Comparison of ENCODE assay signal across 26 cellular contexts in the genomic region with DNA sequence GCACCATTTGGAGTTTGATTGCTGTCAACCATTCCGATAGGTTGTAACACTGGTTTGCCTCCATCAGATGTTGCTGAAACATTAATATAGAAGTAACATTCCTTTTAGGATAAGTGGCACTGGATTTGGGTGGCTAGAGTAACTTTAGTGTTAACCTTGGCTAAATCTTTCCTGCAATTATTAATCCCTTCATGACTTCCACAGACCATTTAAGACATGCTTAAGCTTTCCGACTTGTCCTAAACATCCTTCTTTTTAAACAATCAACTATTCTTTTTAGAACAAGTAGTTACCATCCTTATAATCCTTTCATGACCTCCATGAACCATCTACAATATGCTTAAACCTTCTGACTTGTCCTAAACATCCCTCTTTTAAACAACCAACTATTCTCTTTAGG.
DNase-seq lines count a peak whose midpoint lies in the region; ATAC-seq, FAIRE-seq and TF ChIP-seq lines count a peak whose summit lies in the region.
"Had no signal": no experiment of that assay in that cellular context is flagged by ENCODE, and none has a peak within 500 bp of the region (broad histone marks: within the 10 kb centered on the region; RNA-seq: fewer than 3 reads in every experiment).

No MANE protein-coding gene starts in this region.

- in situ Hi-C loops in HepG2 (cut with HindIII; ENCODE audit: extremely low pct_ligation_motif_present, low pct_unique_long_range_greater_than_20kb), result no loop called here

- H3K27ac ChIP-seq in HepG2 (ENCODE audit: extremely low read length, insufficient read depth, low read length), result no peak overlapping the region
- H3K27ac ChIP-seq in right lobe of liver, result no peak overlapping the region
- H3K27ac ChIP-seq in HEK293 (ENCODE audit: extremely low read depth, low read depth, low read length), result no peak overlapping the region
- H3K27ac ChIP-seq in mesendoderm (ENCODE audit: low read depth, low read length), result no peak overlapping the region
- H3K27ac ChIP-seq: 22Rv1, BLaER1 had no signal

- no peak for FAIRE-seq in HepG2 (lab: Jason Lieb, UNC)
- FAIRE-seq: GM12878, GM12892, GM18507 had no signal

- no peaks in the 10 kb centered on the region for H3K27me3 ChIP-seq in HepG2 (ENCODE audit: control insufficient read depth in 1 of 2, insufficient read depth in 2 of 2, low read length in 2 of 2)
- H3K27me3 ChIP-seq in right lobe of liver, result no peaks in the 10 kb centered on the region
- H3K27me3 ChIP-seq in mesendoderm (ENCODE audit: insufficient read depth, low read length, poor library complexity), result no peaks in the 10 kb centered on the region
- H3K27me3 ChIP-seq: BE2C, BLaER1 had no signal

- H4K20me1 ChIP-seq in HepG2 (ENCODE audit: insufficient read depth, low read length), result no peaks in the 10 kb centered on the region
- H4K20me1 ChIP-seq: BLaER1 had no signal

- no peak for TF ChIP-seq RAD21 in HepG2 (CRISPR knock-in tag; IDR thresholded peaks at IDR 0.05)

- no peaks in the 10 kb centered on the region for H3K79me1 ChIP-seq in mesendoderm (ENCODE audit: low read length)

- CTCF ChIA-PET in HepG2 (lab: Yijun Ruan, JAX; ENCODE audit: low intra/inter-chr PET ratio, low total read pairs), result no interaction called here
- CTCF ChIA-PET in HEK293 (lab: Yijun Ruan, JAX), result no interaction called here

- no peak overlapping the region for H2BK15ac ChIP-seq in mesendoderm (replicated peaks; ENCODE audit: low read depth)

- H4K5ac ChIP-seq in mesendoderm (ENCODE audit: low read length), result no peak overlapping the region

- H4K8ac ChIP-seq in mesendoderm (ENCODE audit: low read depth, low read length), result no peak overlapping the region

- BruUV-seq in HepG2 (replicated peaks; lab: Mats Ljungman, UMichigan), result no TSS peak

- H3K36me3 ChIP-seq in HepG2 (replicated peaks in 1 of 2; ENCODE audit: control insufficient read depth in 1 of 2, insufficient read depth in 2 of 2, low read length in 2 of 2) (no peaks in the 10 kb centered on the region), right lobe of liver (no peaks in the 10 kb centered on the region), HEK293 (ENCODE audit: control insufficient read depth in 2 of 2, insufficient read depth in 1 of 2, low read length in 2 of 2) (no peaks in the 10 kb centered on the region), mesendoderm (ENCODE audit: control insufficient read depth, insufficient read depth, low read length) (no peaks in the 10 kb centered on the region)
- H3K36me3 ChIP-seq: BE2C, BLaER1 had no signal

- no peak for TF ChIP-seq CTCF in HepG2 (CRISPR knock-in tag; IDR thresholded peaks at IDR 0.05)
- TF ChIP-seq CTCF in right lobe of liver (IDR thresholded peaks at IDR 0.05), result no peak
- no peak for TF ChIP-seq CTCF in HEK293 (tag by site-specific recombination; IDR thresholded peaks at IDR 0.05)

- H3K18ac ChIP-seq in mesendoderm (ENCODE audit: low read length), result no peak overlapping the region

- H3K4me2 ChIP-seq in HepG2 (ENCODE audit: low read depth, low read length), result no peak overlapping the region
- no peak overlapping the region for H3K4me2 ChIP-seq in mesendoderm (ENCODE audit: low read length)
- H3K4me2 ChIP-seq: BLaER1 had no signal

- no peak overlapping the region for H2BK120ac ChIP-seq in mesendoderm (ENCODE audit: low read depth, low read length)

- peak; percentile 4 for DNase-seq in DMS53 (lab: John Stamatoyannopoulos, UW)
- no peak for DNase-seq in DMS53 treated with DMSO at 0.1 percent for 48 hours (lab: John Stamatoyannopoulos, UW; ENCODE audit: unreplicated experiment)
- DNase-seq in HepG2 (ENCODE audit: low spot score), result no peak
- no peak for DNase-seq in right lobe of liver
- peak; percentile 13 for DNase-seq in mesendoderm
- DNase-seq: ACHN; BE2C; C1 segment of cervical spinal cord; CD4-positive, alpha-beta memory T cell; CD4-positive, CD25-positive, alpha-beta regulatory T cell; CD8-positive, alpha-beta memory T cell; COR-L47; DMS 273 treated with DMSO at 0.1 percent for 48 hours; DMS153; DMS79; DND-41; EL; GDM1 had no signal

- H3K9me3 ChIP-seq in HepG2 (ENCODE audit: low read length) (peaks cover 98% of the 10 kb centered on the region), right lobe of liver (no peaks in the 10 kb centered on the region), HEK293 (ENCODE audit: control insufficient read depth, insufficient read depth, low read depth, low read length) (no peaks in the 10 kb centered on the region; the same call in 1 of the 2 replicates)
- H3K9me3 ChIP-seq: BE2C had no signal

- WGBS in HepG2 (ENCODE audit: low lambda C conversion rate), result 35% methylated on average over 2 of the region's 2 CpGs
- 45% methylated on average over 2 of the region's 2 CpGs for WGBS in right lobe of liver (ENCODE audit: insufficient coverage, low coverage, low lambda C conversion rate, missing lambda C conversion rate)
- no CpG with 5 or more reads among the region's 2 CpGs for WGBS in mesendoderm (ENCODE audit: extremely low coverage, insufficient coverage, low lambda C conversion rate)

- TF ChIP-seq EP300 in HepG2 (IDR thresholded peaks at IDR 0.05; ENCODE audit: low read depth in 2 of 2, low read length in 2 of 2), result no peak
- TF ChIP-seq EP300 in HepG2 (CRISPR knock-in tag; IDR thresholded peaks at IDR 0.05; ENCODE audit: borderline replicate concordance), result no peak

- no peak for ATAC-seq in HepG2
- no peak for ATAC-seq in right lobe of liver
- no peak for ATAC-seq in HG02642 (IDR thresholded peaks at IDR 0.05; ENCODE audit: poor library complexity, unreplicated experiment)
- no peak for ATAC-seq in GM21367 (IDR thresholded peaks at IDR 0.05; ENCODE audit: unreplicated experiment)
- ATAC-seq: GM12878 had no signal

- no peak overlapping the region for H2BK5ac ChIP-seq in mesendoderm (ENCODE audit: low read length)

- no peak overlapping the region for H3K4ac ChIP-seq in mesendoderm (ENCODE audit: low read depth, low read length)

- no peak overlapping the region for H2AK5ac ChIP-seq in mesendoderm (ENCODE audit: low read length)

- no peak overlapping the region for H2AFZ ChIP-seq in HepG2 (ENCODE audit: low read length)

- H3K79me2 ChIP-seq in HepG2 (ENCODE audit: insufficient read depth, low read length) (no peaks in the 10 kb centered on the region), mesendoderm (ENCODE audit: control insufficient read depth, insufficient read depth, low read length) (no peaks in the 10 kb centered on the region)

- intact Hi-C loops in HepG2 (cut with micrococcal nuclease; ENCODE audit: unreplicated experiment) (no loop called here), right lobe of liver (cut with DNase I) (no loop called here)

- no peak overlapping the region for H3K23ac ChIP-seq in mesendoderm (ENCODE audit: low read length)

- H3K4me3 ChIP-seq in HepG2 (replicated peaks in 1 of 3; ENCODE audit: insufficient read depth in 1 of 3, low read depth in 2 of 3, low read length in 3 of 3) (no peak overlapping the region), right lobe of liver (no peak overlapping the region), HEK293 (ENCODE audit: low read depth, low read length) (no peak overlapping the region), mesendoderm (ENCODE audit: low read length) (no peak overlapping the region)
- H3K4me3 ChIP-seq: BLaER1, GM12878 had no signal

- POLR2A ChIA-PET in HepG2 (lab: Yijun Ruan, JAX), result no interaction called here
- POLR2A ChIA-PET in HEK293 (lab: Yijun Ruan, JAX), result no interaction called here

- H3K9ac ChIP-seq in HepG2 (ENCODE audit: insufficient read depth, low read depth, low read length) (no peak overlapping the region), mesendoderm (ENCODE audit: low read length) (no peak overlapping the region)
- H3K9ac ChIP-seq: BLaER1 had no signal

- H3K4me1 ChIP-seq in HepG2 (ENCODE audit: insufficient read depth, low read length) (no peaks in the 10 kb centered on the region), right lobe of liver (no peaks in the 10 kb centered on the region), HEK293 (ENCODE audit: control insufficient read depth, insufficient read depth, low read length) (no peaks in the 10 kb centered on the region), mesendoderm (ENCODE audit: control insufficient read depth, low read depth, low read length) (no peaks in the 10 kb centered on the region)
- H3K4me1 ChIP-seq: BE2C, BLaER1 had no signal

- no peak overlapping the region for H3K56ac ChIP-seq in mesendoderm (ENCODE audit: low read length)

- TF ChIP-seq POLR2A in HepG2 (IDR thresholded peaks at IDR 0.05; ENCODE audit: insufficient read depth in 1 of 2, low read depth in 2 of 2, low read length in 2 of 2) (no peak), right lobe of liver (IDR thresholded peaks at IDR 0.05) (no peak)

TF ChIP-seq in HepG2, 621 proteins besides CTCF, POLR2A, EP300 and RAD21 (continues in another document):
- TF ChIP-seq, protein P1, sequence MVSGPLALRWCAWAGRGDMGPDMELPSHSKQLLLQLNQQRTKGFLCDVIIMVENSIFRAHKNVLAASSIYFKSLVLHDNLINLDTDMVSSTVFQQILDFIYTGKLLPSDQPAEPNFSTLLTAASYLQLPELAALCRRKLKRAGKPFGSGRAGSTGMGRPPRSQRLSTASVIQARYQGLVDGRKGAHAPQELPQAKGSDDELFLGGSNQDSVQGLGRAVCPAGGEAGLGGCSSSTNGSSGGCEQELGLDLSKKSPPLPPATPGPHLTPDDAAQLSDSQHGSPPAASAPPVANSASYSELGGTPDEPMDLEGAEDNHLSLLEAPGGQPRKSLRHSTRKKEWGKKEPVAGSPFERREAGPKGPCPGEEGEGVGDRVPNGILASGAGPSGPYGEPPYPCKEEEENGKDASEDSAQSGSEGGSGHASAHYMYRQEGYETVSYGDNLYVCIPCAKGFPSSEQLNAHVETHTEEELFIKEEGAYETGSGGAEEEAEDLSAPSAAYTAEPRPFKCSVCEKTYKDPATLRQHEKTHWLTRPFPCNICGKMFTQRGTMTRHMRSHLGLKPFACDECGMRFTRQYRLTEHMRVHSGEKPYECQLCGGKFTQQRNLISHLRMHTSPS (CRISPR knock-in tag; IDR thresholded peaks at IDR 0.05; ENCODE audit: low read depth), result no peak
- TF ChIP-seq NFKB2 (CRISPR knock-in tag; IDR thresholded peaks at IDR 0.05; ENCODE audit: borderline replicate concordance), result no peak

TF ChIP-seq in HEK293, 187 proteins besides CTCF, POLR2A, EP300 and RAD21 (continues in another document):
- TF ChIP-seq ZNF792 (tag by site-specific recombination; IDR thresholded peaks at IDR 0.05), result no peak
- no peak for TF ChIP-seq GLIS2 (tag by site-specific recombination; IDR thresholded peaks at IDR 0.05)
- peak; percentile 73 for TF ChIP-seq SETDB1 (IDR thresholded peaks at IDR 0.05; ENCODE audit: insufficient read length, low read length)
- TF ChIP-seq GLI4 (tag by site-specific recombination; IDR thresholded peaks at IDR 0.05), result no peak
- no peak for TF ChIP-seq ZNF777 (tag by site-specific recombination; IDR thresholded peaks at IDR 0.05; ENCODE audit: borderline replicate concordance)
- TF ChIP-seq ZNF561 (tag by site-specific recombination; IDR thresholded peaks at IDR 0.05; ENCODE audit: borderline replicate concordance), result no peak
- peak; percentile 76; the same call in 1 of the 2 replicates for TF ChIP-seq TRIM28 (IDR thresholded peaks at IDR 0.05; ENCODE audit: borderline replicate concordance, low read length)
- no peak for TF ChIP-seq ZFHX2 (tag by site-specific recombination; conservative IDR thresholded peaks at IDR 0.05)
- no peak for TF ChIP-seq ZSCAN23 (tag by site-specific recombination; IDR thresholded peaks at IDR 0.05)
- no peak for TF ChIP-seq ZNF302 (tag by site-specific recombination; IDR thresholded peaks at IDR 0.05; ENCODE audit: low read depth)

Comparison
In these comparisons a context has a peak if more than half of its experiments do, and no peak if none do; other contexts are left out.
1. DNase-seq: peak in DMS53 (single experiment) and mesendoderm (single experiment); none in DMS53 treated with DMSO at 0.1 percent for 48 hours (single experiment), HepG2 (single experiment) and right lobe of liver (0 of 3).